ENCODE assay signal across 24 cellular contexts in the genomic region with DNA sequence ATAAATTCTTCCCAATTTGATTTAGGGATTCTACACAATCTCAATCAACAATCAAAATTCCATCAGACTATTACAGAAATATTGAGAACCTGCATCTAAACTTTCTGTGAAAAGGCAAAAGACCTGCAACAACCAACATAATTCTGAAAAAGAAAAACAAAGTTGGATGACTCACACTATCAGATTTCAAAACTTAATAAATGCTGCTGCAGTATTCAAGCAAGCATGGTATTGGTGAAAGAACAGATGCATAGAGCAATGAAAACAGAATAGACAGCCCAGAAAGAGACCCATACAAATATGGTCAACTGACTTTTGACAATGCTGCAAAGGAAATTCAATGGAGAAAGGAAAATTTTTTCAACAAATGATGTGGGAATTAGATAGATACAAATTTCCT.
"Had no signal": no experiment of that assay in that cellular context is flagged by ENCODE, and none has a peak within 500 bp of the region (broad histone marks: within the 10 kb centered on the region; RNA-seq: fewer than 3 reads in every experiment).

No MANE protein-coding gene starts in this region.

- H3K27me3 ChIP-seq: adrenal gland, colonic mucosa, esophagus squamous epithelium, neural progenitor cell, right atrium auricular region, suprapubic skin, transverse colon, uterus had no signal

- H3K4me2 ChIP-seq: neural progenitor cell had no signal

- H3K4me1 ChIP-seq: adrenal gland, colonic mucosa, esophagus squamous epithelium, right atrium auricular region, suprapubic skin, transverse colon, uterus had no signal

- DNase-seq: activated CD4-positive, alpha-beta T cell treated with anti-CD3 and anti-CD28 coated beads for 1 hour; activated CD8-positive, alpha-beta memory T cell treated with anti-CD3 and anti-CD28 coated beads for 24 hours; activated CD8-positive, alpha-beta memory T cell treated with anti-CD3 and anti-CD28 coated beads, Interleukin-2, amount 50 U/mL, for 48 hours; activated effector memory CD4-positive, alpha-beta T cell treated with anti-CD3 and anti-CD28 coated beads, Interleukin-2, amount 50 U/mL, for 16 hours; activated naive CD4-positive, alpha-beta T cell treated with anti-CD3 and anti-CD28 coated beads, Interleukin-2, amount 50 U/mL, for 16 hours; activated T-cell treated with anti-CD3 and anti-CD28 coated beads, Interleukin-2, amount 50 U/mL, for 48 hours; adrenal gland; caudate nucleus; colonic mucosa; esophagus squamous epithelium; immature natural killer cell; mesenchymal stem cell; mucosa of descending colon; naive thymus-derived CD4-positive, alpha-beta T cell; stimulated activated CD4-positive, alpha-beta T cell treated with anti-CD3 and anti-CD28 coated beads, Interleukin-2, amount 100 ng/mL, for 48 hours; stimulated activated naive CD8-positive, alpha-beta T cell treated with anti-CD3 and anti-CD28 coated beads, Interleukin-15, amount 100 ng/mL, for 72 hours; SW 1271; transverse colon; uterus; WERI-Rb-1 had no signal

- H2AFZ ChIP-seq: neural progenitor cell had no signal

- H3K9me3 ChIP-seq: adrenal gland, colonic mucosa, esophagus squamous epithelium, mucosa of descending colon, transverse colon, uterus had no signal

- H3K27ac ChIP-seq: adrenal gland, colonic mucosa, esophagus squamous epithelium, neural progenitor cell, right atrium auricular region, skin epidermis, suprapubic skin, transverse colon, uterus, WERI-Rb-1 had no signal

- H3K9ac ChIP-seq: neural progenitor cell had no signal

- ATAC-seq: mucosa of descending colon; naive thymus-derived CD4-positive, alpha-beta T cell; stimulated activated naive CD8-positive, alpha-beta T cell treated with anti-CD3 and anti-CD28 coated beads, Interleukin-15, amount 100 ng/mL, for 72 hours had no signal

- H3K4me3 ChIP-seq: adrenal gland, colonic mucosa, esophagus squamous epithelium, mucosa of descending colon, neural progenitor cell, right atrium auricular region, skin epidermis, suprapubic skin, transverse colon, uterus had no signal

- H3K36me3 ChIP-seq: adrenal gland, colonic mucosa, esophagus squamous epithelium, neural progenitor cell, right atrium auricular region, suprapubic skin, transverse colon, uterus, WERI-Rb-1 had no signal
